In genomic region chr16:19900590-19900989, GRCh38 we compare ENCODE assay signal across 1 cellular context.
TF ChIP-seq lines count a peak whose summit lies in the region.

No MANE protein-coding gene starts in this region.

TF ChIP-seq in H1, 55 proteins besides CTCF, POLR2A, EP300 and RAD21 (continued from another document):
- no peak for TF ChIP-seq TEAD4 (IDR thresholded peaks at IDR 0.05; ENCODE audit: low read depth, low read length)
- no peak for TF ChIP-seq RBBP5 (IDR thresholded peaks at IDR 0.05; ENCODE audit: borderline replicate concordance, low read depth, low read length)
- TF ChIP-seq RFX5 (IDR thresholded peaks at IDR 0.05; ENCODE audit: borderline replicate concordance, low read depth, low read length) = no peak
- no peak for TF ChIP-seq USF2 (IDR thresholded peaks at IDR 0.05; ENCODE audit: low read length)
- no peak for TF ChIP-seq SP1 (IDR thresholded peaks at IDR 0.05; ENCODE audit: low read depth, low read length)
- no peak for TF ChIP-seq ATF3 (IDR thresholded peaks at IDR 0.05; ENCODE audit: insufficient read depth, low read depth, low read length)
- TF ChIP-seq HDAC2 (IDR thresholded peaks at IDR 0.05; ENCODE audit: borderline replicate concordance in 1 of 2, low read depth in 2 of 2, low read length in 2 of 2) = no peak
- TF ChIP-seq NANOG (IDR thresholded peaks at IDR 0.05; ENCODE audit: insufficient read depth, low read depth, low read length, poor library complexity, severe bottlenecking) = no peak
- TF ChIP-seq SP2 (IDR thresholded peaks at IDR 0.05; ENCODE audit: low read length) = no peak
- TF ChIP-seq, protein P1, sequence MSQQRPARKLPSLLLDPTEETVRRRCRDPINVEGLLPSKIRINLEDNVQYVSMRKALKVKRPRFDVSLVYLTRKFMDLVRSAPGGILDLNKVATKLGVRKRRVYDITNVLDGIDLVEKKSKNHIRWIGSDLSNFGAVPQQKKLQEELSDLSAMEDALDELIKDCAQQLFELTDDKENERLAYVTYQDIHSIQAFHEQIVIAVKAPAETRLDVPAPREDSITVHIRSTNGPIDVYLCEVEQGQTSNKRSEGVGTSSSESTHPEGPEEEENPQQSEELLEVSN (IDR thresholded peaks at IDR 0.05) = no peak
- TF ChIP-seq SIRT6 (IDR thresholded peaks at IDR 0.05; ENCODE audit: low read length) = no peak
- TF ChIP-seq, protein P2, sequence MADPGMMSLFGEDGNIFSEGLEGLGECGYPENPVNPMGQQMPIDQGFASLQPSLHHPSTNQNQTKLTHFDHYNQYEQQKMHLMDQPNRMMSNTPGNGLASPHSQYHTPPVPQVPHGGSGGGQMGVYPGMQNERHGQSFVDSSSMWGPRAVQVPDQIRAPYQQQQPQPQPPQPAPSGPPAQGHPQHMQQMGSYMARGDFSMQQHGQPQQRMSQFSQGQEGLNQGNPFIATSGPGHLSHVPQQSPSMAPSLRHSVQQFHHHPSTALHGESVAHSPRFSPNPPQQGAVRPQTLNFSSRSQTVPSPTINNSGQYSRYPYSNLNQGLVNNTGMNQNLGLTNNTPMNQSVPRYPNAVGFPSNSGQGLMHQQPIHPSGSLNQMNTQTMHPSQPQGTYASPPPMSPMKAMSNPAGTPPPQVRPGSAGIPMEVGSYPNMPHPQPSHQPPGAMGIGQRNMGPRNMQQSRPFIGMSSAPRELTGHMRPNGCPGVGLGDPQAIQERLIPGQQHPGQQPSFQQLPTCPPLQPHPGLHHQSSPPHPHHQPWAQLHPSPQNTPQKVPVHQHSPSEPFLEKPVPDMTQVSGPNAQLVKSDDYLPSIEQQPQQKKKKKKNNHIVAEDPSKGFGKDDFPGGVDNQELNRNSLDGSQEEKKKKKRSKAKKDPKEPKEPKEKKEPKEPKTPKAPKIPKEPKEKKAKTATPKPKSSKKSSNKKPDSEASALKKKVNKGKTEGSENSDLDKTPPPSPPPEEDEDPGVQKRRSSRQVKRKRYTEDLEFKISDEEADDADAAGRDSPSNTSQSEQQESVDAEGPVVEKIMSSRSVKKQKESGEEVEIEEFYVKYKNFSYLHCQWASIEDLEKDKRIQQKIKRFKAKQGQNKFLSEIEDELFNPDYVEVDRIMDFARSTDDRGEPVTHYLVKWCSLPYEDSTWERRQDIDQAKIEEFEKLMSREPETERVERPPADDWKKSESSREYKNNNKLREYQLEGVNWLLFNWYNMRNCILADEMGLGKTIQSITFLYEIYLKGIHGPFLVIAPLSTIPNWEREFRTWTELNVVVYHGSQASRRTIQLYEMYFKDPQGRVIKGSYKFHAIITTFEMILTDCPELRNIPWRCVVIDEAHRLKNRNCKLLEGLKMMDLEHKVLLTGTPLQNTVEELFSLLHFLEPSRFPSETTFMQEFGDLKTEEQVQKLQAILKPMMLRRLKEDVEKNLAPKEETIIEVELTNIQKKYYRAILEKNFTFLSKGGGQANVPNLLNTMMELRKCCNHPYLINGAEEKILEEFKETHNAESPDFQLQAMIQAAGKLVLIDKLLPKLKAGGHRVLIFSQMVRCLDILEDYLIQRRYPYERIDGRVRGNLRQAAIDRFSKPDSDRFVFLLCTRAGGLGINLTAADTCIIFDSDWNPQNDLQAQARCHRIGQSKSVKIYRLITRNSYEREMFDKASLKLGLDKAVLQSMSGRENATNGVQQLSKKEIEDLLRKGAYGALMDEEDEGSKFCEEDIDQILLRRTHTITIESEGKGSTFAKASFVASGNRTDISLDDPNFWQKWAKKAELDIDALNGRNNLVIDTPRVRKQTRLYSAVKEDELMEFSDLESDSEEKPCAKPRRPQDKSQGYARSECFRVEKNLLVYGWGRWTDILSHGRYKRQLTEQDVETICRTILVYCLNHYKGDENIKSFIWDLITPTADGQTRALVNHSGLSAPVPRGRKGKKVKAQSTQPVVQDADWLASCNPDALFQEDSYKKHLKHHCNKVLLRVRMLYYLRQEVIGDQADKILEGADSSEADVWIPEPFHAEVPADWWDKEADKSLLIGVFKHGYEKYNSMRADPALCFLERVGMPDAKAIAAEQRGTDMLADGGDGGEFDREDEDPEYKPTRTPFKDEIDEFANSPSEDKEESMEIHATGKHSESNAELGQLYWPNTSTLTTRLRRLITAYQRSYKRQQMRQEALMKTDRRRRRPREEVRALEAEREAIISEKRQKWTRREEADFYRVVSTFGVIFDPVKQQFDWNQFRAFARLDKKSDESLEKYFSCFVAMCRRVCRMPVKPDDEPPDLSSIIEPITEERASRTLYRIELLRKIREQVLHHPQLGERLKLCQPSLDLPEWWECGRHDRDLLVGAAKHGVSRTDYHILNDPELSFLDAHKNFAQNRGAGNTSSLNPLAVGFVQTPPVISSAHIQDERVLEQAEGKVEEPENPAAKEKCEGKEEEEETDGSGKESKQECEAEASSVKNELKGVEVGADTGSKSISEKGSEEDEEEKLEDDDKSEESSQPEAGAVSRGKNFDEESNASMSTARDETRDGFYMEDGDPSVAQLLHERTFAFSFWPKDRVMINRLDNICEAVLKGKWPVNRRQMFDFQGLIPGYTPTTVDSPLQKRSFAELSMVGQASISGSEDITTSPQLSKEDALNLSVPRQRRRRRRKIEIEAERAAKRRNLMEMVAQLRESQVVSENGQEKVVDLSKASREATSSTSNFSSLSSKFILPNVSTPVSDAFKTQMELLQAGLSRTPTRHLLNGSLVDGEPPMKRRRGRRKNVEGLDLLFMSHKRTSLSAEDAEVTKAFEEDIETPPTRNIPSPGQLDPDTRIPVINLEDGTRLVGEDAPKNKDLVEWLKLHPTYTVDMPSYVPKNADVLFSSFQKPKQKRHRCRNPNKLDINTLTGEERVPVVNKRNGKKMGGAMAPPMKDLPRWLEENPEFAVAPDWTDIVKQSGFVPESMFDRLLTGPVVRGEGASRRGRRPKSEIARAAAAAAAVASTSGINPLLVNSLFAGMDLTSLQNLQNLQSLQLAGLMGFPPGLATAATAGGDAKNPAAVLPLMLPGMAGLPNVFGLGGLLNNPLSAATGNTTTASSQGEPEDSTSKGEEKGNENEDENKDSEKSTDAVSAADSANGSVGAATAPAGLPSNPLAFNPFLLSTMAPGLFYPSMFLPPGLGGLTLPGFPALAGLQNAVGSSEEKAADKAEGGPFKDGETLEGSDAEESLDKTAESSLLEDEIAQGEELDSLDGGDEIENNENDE (IDR thresholded peaks at IDR 0.05; ENCODE audit: insufficient replicate concordance, low read length) = no peak
